In genomic region chr3:147410518-147411234, GRCh38 we compare ENCODE assay signal across 10 cellular contexts. TPM values are rescaled to one million over a fixed set of nuclear protein-coding genes. Genes with fewer than 3 reads are reported as not detected.
A peak's percentile ranks its signal among the peaks of the same experiment; 100 is the strongest.
DNase-seq lines count a peak whose midpoint lies in the region; ATAC-seq and TF ChIP-seq lines count a peak whose summit lies in the region.
"Had no signal": no experiment of that assay in that cellular context is flagged by ENCODE, and none has a peak within 500 bp of the region (broad histone marks: within the 10 kb centered on the region; RNA-seq: fewer than 3 reads in every experiment).

No MANE protein-coding gene starts in this region.

- DNase-seq in AG20443 (ENCODE audit: low spot score) = peak; percentile 78
- peak; percentile 55 for DNase-seq in HS-5 (ENCODE audit: low read depth)
- peak in 1 of 2 donors; percentile 22 for DNase-seq in cardiac fibroblast (ENCODE audit: low read depth in 2 of 2)
- no peak for DNase-seq in naive B cell
- DNase-seq in WERI-Rb-1 = no peak
- no peak for DNase-seq in activated gamma-delta T cell (lab: John Stamatoyannopoulos, UW)
- DNase-seq: SIG-M5 had no signal

- peaks cover 51 to 79% (median 79%) of the 10 kb centered on the region in 3 donors for H3K27me3 Mint-ChIP-seq in naive B cell

- peak overlapping the region; percentile 32 to 88 (median 72) for H3K4me3 Mint-ChIP-seq in naive B cell
- H3K4me3 Mint-ChIP-seq: memory B cell had no signal

- peaks cover 9 to 37% (median 29%) of the 10 kb centered on the region in 3 donors for H3K4me1 Mint-ChIP-seq in naive B cell

- H3K36me3 ChIP-seq in WERI-Rb-1 = peaks cover 6% of the 10 kb centered on the region; the same call in 1 of the 2 replicates

- TF ChIP-seq CTCF in cardiac fibroblast (IDR thresholded peaks at IDR 0.05; ENCODE audit: low read depth, low read length) (no peak), WERI-Rb-1 (IDR thresholded peaks at IDR 0.05; ENCODE audit: low read depth, low read length) (no peak)

- H3K4me3 ChIP-seq in cardiac fibroblast (replicated peaks in 1 of 2; ENCODE audit: low read depth in 2 of 2, low read length in 2 of 2) (peak overlapping the region; percentile 25 to 32), WERI-Rb-1 (ENCODE audit: low read depth, low read length) (no peak overlapping the region)

- H3K36me3 Mint-ChIP-seq in naive B cell = peaks cover 4 to 35% of the 10 kb centered on the region in 2 donors

- H3K27ac Mint-ChIP-seq in naive B cell = peak overlapping the region in 3 of 6 donors; percentile 49 to 83 (median 81)
- H3K27ac Mint-ChIP-seq: memory B cell had no signal

- H3K27ac ChIP-seq in WERI-Rb-1 = no peak overlapping the region

- H3K9me3 ChIP-seq in WERI-Rb-1 (ENCODE audit: severe bottlenecking) = peaks cover 4% of the 10 kb centered on the region

- H3K9me3 Mint-ChIP-seq in naive B cell = peaks cover 3 to 48% (median 26%) of the 10 kb centered on the region in 7 donors

- ATAC-seq in naive B cell (ENCODE audit: low read depth in 2 of 2) = no peak
- ATAC-seq in HG03520 (IDR thresholded peaks at IDR 0.05; ENCODE audit: unreplicated experiment) = no peak
- no peak for ATAC-seq in HG03460 (IDR thresholded peaks at IDR 0.05; ENCODE audit: unreplicated experiment)

- no peaks in the 10 kb centered on the region for H3K27me3 ChIP-seq in WERI-Rb-1 (ENCODE audit: insufficient read depth, low read depth, severe bottlenecking)

RNA-seq across cellular contexts. Expression of gene ZIC1, which starts 1.5 kb away (rescaled TPM):
- not detected for polyA plus RNA-seq in naive B cell (ENCODE audit: low read depth in 6 of 6)

RNA-seq across cellular contexts. Expression of gene ZIC4, which starts 4.3 kb away (rescaled TPM):
- not detected for polyA plus RNA-seq in naive B cell (ENCODE audit: low read depth in 6 of 6)

Comparison
In these comparisons a context has a peak if more than half of its experiments do, and no peak if none do; other contexts are left out.
1. DNase-seq: peak in AG20443 (single experiment) and HS-5 (single experiment); none in naive B cell (single experiment), WERI-Rb-1 (single experiment) and activated gamma-delta T cell (single experiment).